Comparison of ENCODE assay signal across 12 cellular contexts in the genomic region with DNA sequence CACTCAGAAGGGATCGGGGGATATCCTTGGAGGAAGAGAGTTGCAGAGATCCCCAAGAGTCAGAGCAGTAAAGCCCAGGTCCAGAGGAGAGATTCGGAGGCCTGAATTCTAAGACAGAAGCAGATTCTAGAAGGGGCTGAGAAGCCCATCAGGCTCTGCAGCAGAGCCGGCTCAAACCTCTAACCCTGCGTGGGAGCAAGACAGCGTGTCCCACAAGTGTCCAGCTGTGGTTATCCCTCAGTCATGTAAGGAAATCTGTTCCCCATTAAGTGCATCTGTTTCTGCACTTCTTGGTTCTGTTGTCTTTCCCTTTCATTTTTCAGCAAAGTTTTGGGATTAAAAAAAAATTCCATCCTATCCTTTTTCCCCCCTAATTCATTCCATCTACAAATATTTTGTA. TPM values are rescaled to one million over a fixed set of nuclear protein-coding genes. Genes with fewer than 3 reads are reported as not detected.
DNase-seq lines count a peak whose midpoint lies in the region; ATAC-seq lines count a peak whose summit lies in the region.
"Had no signal": no experiment of that assay in that cellular context is flagged by ENCODE, and none has a peak within 500 bp of the region (broad histone marks: within the 10 kb centered on the region; RNA-seq: fewer than 3 reads in every experiment).

No MANE protein-coding gene starts in this region.

- H3K9me3 Mint-ChIP-seq in activated naive CD4-positive, alpha-beta T cell treated with anti-CD3 and anti-CD28 coated beads for 36 hours, result no peaks in the 10 kb centered on the region
- H3K9me3 Mint-ChIP-seq in activated naive CD8-positive, alpha-beta T cell treated with anti-CD3 and anti-CD28 coated beads, Interleukin-2, amount 10 ng/mL, durations not matched to agents 7 days and 5 days, result no peaks in the 10 kb centered on the region
- H3K9me3 Mint-ChIP-seq in stimulated activated naive B cell treated with anti-CD40 and anti-IgM and Interleukin-4, amounts not matched to agents 10 μg/mL and 1 μg/mL and 100 μg/mL, for 72 hours, result no peaks in the 10 kb centered on the region

- H3K36me3 ChIP-seq in NT2/D1 (ENCODE audit: insufficient read depth, insufficient read length, low read length) (peaks cover 64% of the 10 kb centered on the region), H7 (replicated peaks; ENCODE audit: control insufficient read depth, insufficient read depth, low read length) (peaks cover 32% of the 10 kb centered on the region)

- no peaks in the 10 kb centered on the region for H3K4me1 ChIP-seq in NT2/D1 (ENCODE audit: insufficient read depth, insufficient read length)

- DNase-seq in activated naive CD4-positive, alpha-beta T cell treated with anti-CD3 and anti-CD28 coated beads for 36 hours, result no peak
- DNase-seq in activated naive CD4-positive, alpha-beta T cell treated with anti-CD3 and anti-CD28 coated beads, Interleukin-2, amount 50 U/mL, for 16 hours, result no peak
- DNase-seq in NT2/D1 (ENCODE audit: low read depth, low spot score), result no peak
- no peak for DNase-seq in activated naive CD8-positive, alpha-beta T cell treated with anti-CD3 and anti-CD28 coated beads, Interleukin-2, amount 10 ng/mL, durations not matched to agents 7 days and 5 days
- no peak for DNase-seq in stimulated activated naive B cell treated with anti-CD40 and anti-IgM and Interleukin-4, amounts not matched to agents 10 μg/mL and 1 μg/mL and 100 μg/mL, for 72 hours
- DNase-seq in H7, result no peak
- DNase-seq: DMS53, NCI-H2029, NCI-H524 treated with DMSO at 0.1 percent for 48 hours had no signal

- intact Hi-C loops in activated naive CD4-positive, alpha-beta T cell treated with anti-CD3 and anti-CD28 coated beads for 36 hours (cut with micrococcal nuclease), result no loop called here

- POLR2A ChIA-PET in activated naive CD8-positive, alpha-beta T cell treated with anti-CD3 and anti-CD28 coated beads, Interleukin-2, amount 10 ng/mL, durations not matched to agents 7 days and 5 days (lab: Charles Lee), result interaction anchor here (1.2 to 3.6 kb wide), 4 partner anchors 9 to 32 kb away, joined by 3 to 41 read pairs (median 6); a partner anchor contains a TSS

- no peaks in the 10 kb centered on the region for H3K9me3 ChIP-seq in NT2/D1 (ENCODE audit: insufficient read depth, low read length)

- no peak overlapping the region for H3K4me3 Mint-ChIP-seq in activated naive CD4-positive, alpha-beta T cell treated with anti-CD3 and anti-CD28 coated beads for 36 hours
- H3K4me3 Mint-ChIP-seq in activated naive CD8-positive, alpha-beta T cell treated with anti-CD3 and anti-CD28 coated beads, Interleukin-2, amount 10 ng/mL, durations not matched to agents 7 days and 5 days, result peak overlapping the region; percentile 54
- peak overlapping the region; percentile 26 to 58 for H3K4me3 Mint-ChIP-seq in stimulated activated naive B cell treated with anti-CD40 and anti-IgM and Interleukin-4, amounts not matched to agents 10 μg/mL and 1 μg/mL and 100 μg/mL, for 72 hours

- peaks cover 23% of the 10 kb centered on the region for H3K36me3 Mint-ChIP-seq in activated naive CD4-positive, alpha-beta T cell treated with anti-CD3 and anti-CD28 coated beads for 36 hours (ENCODE audit: low read depth)
- peaks cover 28% of the 10 kb centered on the region for H3K36me3 Mint-ChIP-seq in activated naive CD8-positive, alpha-beta T cell treated with anti-CD3 and anti-CD28 coated beads, Interleukin-2, amount 10 ng/mL, durations not matched to agents 7 days and 5 days
- peaks cover 49 to 62% of the 10 kb centered on the region in 2 donors for H3K36me3 Mint-ChIP-seq in stimulated activated naive B cell treated with anti-CD40 and anti-IgM and Interleukin-4, amounts not matched to agents 10 μg/mL and 1 μg/mL and 100 μg/mL, for 72 hours

- H3K27me3 ChIP-seq in NT2/D1 (ENCODE audit: insufficient read depth, insufficient read length), result no peaks in the 10 kb centered on the region
- H3K27me3 ChIP-seq in H7 (ENCODE audit: control insufficient read depth, insufficient read depth, low read length), result no peaks in the 10 kb centered on the region

- CTCF ChIA-PET in activated naive CD4-positive, alpha-beta T cell treated with anti-CD3 and anti-CD28 coated beads for 36 hours (lab: Charles Lee), result interaction anchor here (1.4 to 8.5 kb wide), 4 partner anchors 8 to 31 kb away, joined by 7 to 197 read pairs (median 12); a partner anchor contains a TSS

- no peak for ATAC-seq in activated naive CD8-positive, alpha-beta T cell treated with anti-CD3 and anti-CD28 coated beads, Interleukin-2, amount 10 ng/mL, durations not matched to agents 7 days and 5 days (ENCODE audit: low read depth)
- no peak for ATAC-seq in stimulated activated naive B cell treated with anti-CD40 and anti-IgM and Interleukin-4, amounts not matched to agents 10 μg/mL and 1 μg/mL and 100 μg/mL, for 72 hours (replicated peaks)
- ATAC-seq in GM21390 (IDR thresholded peaks at IDR 0.05; ENCODE audit: unreplicated experiment), result no peak
- no peak for ATAC-seq in GM19328 (IDR thresholded peaks at IDR 0.05; ENCODE audit: unreplicated experiment)

- H3K9ac ChIP-seq in NT2/D1 (ENCODE audit: insufficient read length, low read depth), result peak overlapping the region; percentile 7
- H3K9ac ChIP-seq: parathyroid adenoma had no signal

- H3K27me3 Mint-ChIP-seq in activated naive CD4-positive, alpha-beta T cell treated with anti-CD3 and anti-CD28 coated beads for 36 hours (ENCODE audit: low read depth), result no peaks in the 10 kb centered on the region
- H3K27me3 Mint-ChIP-seq in activated naive CD8-positive, alpha-beta T cell treated with anti-CD3 and anti-CD28 coated beads, Interleukin-2, amount 10 ng/mL, durations not matched to agents 7 days and 5 days, result no peaks in the 10 kb centered on the region
- H3K27me3 Mint-ChIP-seq in stimulated activated naive B cell treated with anti-CD40 and anti-IgM and Interleukin-4, amounts not matched to agents 10 μg/mL and 1 μg/mL and 100 μg/mL, for 72 hours, result no peaks in the 10 kb centered on the region

- peak overlapping the region; percentile 73 for H3K27ac Mint-ChIP-seq in activated naive CD4-positive, alpha-beta T cell treated with anti-CD3 and anti-CD28 coated beads for 36 hours
- H3K27ac Mint-ChIP-seq in activated naive CD8-positive, alpha-beta T cell treated with anti-CD3 and anti-CD28 coated beads, Interleukin-2, amount 10 ng/mL, durations not matched to agents 7 days and 5 days, result peak overlapping the region; percentile 83
- peak overlapping the region; percentile 91 for H3K27ac Mint-ChIP-seq in stimulated activated naive B cell treated with anti-CD40 and anti-IgM and Interleukin-4, amounts not matched to agents 10 μg/mL and 1 μg/mL and 100 μg/mL, for 72 hours

- H3K4me1 Mint-ChIP-seq in activated naive CD4-positive, alpha-beta T cell treated with anti-CD3 and anti-CD28 coated beads for 36 hours (ENCODE audit: low read depth), result peaks cover 31% of the 10 kb centered on the region
- H3K4me1 Mint-ChIP-seq in activated naive CD8-positive, alpha-beta T cell treated with anti-CD3 and anti-CD28 coated beads, Interleukin-2, amount 10 ng/mL, durations not matched to agents 7 days and 5 days, result peaks cover 28% of the 10 kb centered on the region
- H3K4me1 Mint-ChIP-seq in stimulated activated naive B cell treated with anti-CD40 and anti-IgM and Interleukin-4, amounts not matched to agents 10 μg/mL and 1 μg/mL and 100 μg/mL, for 72 hours, result peaks cover 29 to 67% of the 10 kb centered on the region in 2 donors

- H3K4me3 ChIP-seq in NT2/D1 (ENCODE audit: insufficient read length, low read depth), result no peak overlapping the region
- H3K4me3 ChIP-seq in H7 (ENCODE audit: insufficient read depth, low read depth, low read length), result no peak overlapping the region

RNA-seq across cellular contexts. Expression of a gene that starts 4.8 kb away (rescaled TPM):
- 100 to 1,000 TPM; 165 to 169 TPM for total RNA-seq in activated naive CD4-positive, alpha-beta T cell treated with anti-CD3 and anti-CD28 coated beads for 36 hours
- 100 to 1,000 TPM; 244 to 256 TPM for total RNA-seq in activated naive CD8-positive, alpha-beta T cell treated with anti-CD3 and anti-CD28 coated beads, Interleukin-2, amount 10 ng/mL, durations not matched to agents 7 days and 5 days
- 31.2 and 37.5 TPM in 2 replicates for total RNA-seq in H7 (2014; rRNA removed; shearing (Covaris generic))

RNA-seq across cellular contexts. Expression of a gene that starts 13.0 kb away (rescaled TPM):
- 10 to 100 TPM; 52.1 to 55.6 TPM for total RNA-seq in activated naive CD4-positive, alpha-beta T cell treated with anti-CD3 and anti-CD28 coated beads for 36 hours
- total RNA-seq in activated naive CD8-positive, alpha-beta T cell treated with anti-CD3 and anti-CD28 coated beads, Interleukin-2, amount 10 ng/mL, durations not matched to agents 7 days and 5 days, result 10 to 100 TPM; 85.8 to 89.6 TPM
- total RNA-seq in H7 (2014; rRNA removed; shearing (Covaris generic)), result 81.3 and 82.7 TPM in 2 replicates

RNA-seq across cellular contexts. Expression of a gene that starts 13.2 kb away (rescaled TPM):
- 10 to 100 TPM; 20.9 to 21.1 TPM for total RNA-seq in activated naive CD4-positive, alpha-beta T cell treated with anti-CD3 and anti-CD28 coated beads for 36 hours
- 10 to 100 TPM; 31.4 to 31.6 TPM for total RNA-seq in activated naive CD8-positive, alpha-beta T cell treated with anti-CD3 and anti-CD28 coated beads, Interleukin-2, amount 10 ng/mL, durations not matched to agents 7 days and 5 days
- 7.4 and 8.9 TPM in 2 replicates for total RNA-seq in H7 (2014; rRNA removed; shearing (Covaris generic))

RNA-seq across cellular contexts. Expression of a gene that starts 27.6 kb away (rescaled TPM):
- 10 to 100 TPM; 28.9 to 29.6 TPM for total RNA-seq in activated naive CD4-positive, alpha-beta T cell treated with anti-CD3 and anti-CD28 coated beads for 36 hours
- total RNA-seq in activated naive CD8-positive, alpha-beta T cell treated with anti-CD3 and anti-CD28 coated beads, Interleukin-2, amount 10 ng/mL, durations not matched to agents 7 days and 5 days, result 10 to 100 TPM; 98.3 to 99.1 TPM
- total RNA-seq in H7 (2014; rRNA removed; shearing (Covaris generic)), result 17.3 and 22.3 TPM in 2 replicates

RNA-seq across cellular contexts. Expression of a gene that starts 58.4 kb away (rescaled TPM):
- 1 to 10 TPM; 1.2 to 2.2 TPM for total RNA-seq in activated naive CD4-positive, alpha-beta T cell treated with anti-CD3 and anti-CD28 coated beads for 36 hours
- total RNA-seq in activated naive CD8-positive, alpha-beta T cell treated with anti-CD3 and anti-CD28 coated beads, Interleukin-2, amount 10 ng/mL, durations not matched to agents 7 days and 5 days, result 10 to 100 TPM; 17.0 to 17.9 TPM
- total RNA-seq in H7 (2014; rRNA removed; shearing (Covaris generic)), result 19.3 and 23.8 TPM in 2 replicates
